ENCODE assay signal across 1 cellular context in genomic region chr16:89217388-89218191, GRCh38.
TF ChIP-seq lines count a peak whose summit lies in the region.

ZNF778 (plus strand) TSS chr16:89217703; CDS start chr16:89221128, 3,425 bp downstream.

TF ChIP-seq in GM12878, 131 proteins besides CTCF, POLR2A, EP300 and RAD21 (continued from another document and continues in another):
- TF ChIP-seq PBX3 (IDR thresholded peaks at IDR 0.05; ENCODE audit: insufficient replicate concordance, low read depth, low read length) (peak; percentile 47), MTA3 (IDR thresholded peaks at IDR 0.05; ENCODE audit: borderline replicate concordance, low read length) (no peak), FOXK2 (IDR thresholded peaks at IDR 0.05) (no peak; the same call in 1 of the 2 replicates), KDM1A (IDR thresholded peaks at IDR 0.05; ENCODE audit: borderline replicate concordance) (no peak), RUNX3 (IDR thresholded peaks at IDR 0.05; ENCODE audit: low read length) (no peak; the same call in 1 of the 2 replicates), SREBF2 (IDR thresholded peaks at IDR 0.05; ENCODE audit: low read length) (0 out of 2 replicates have a peak, but pooled peaks have one; percentile 39), IRF4 (IDR thresholded peaks at IDR 0.05; ENCODE audit: low read depth, low read length) (0 out of 2 replicates have a peak, but pooled peaks have one; percentile 14), ZZZ3 (IDR thresholded peaks at IDR 0.05; ENCODE audit: control insufficient read depth, insufficient read length, low read depth) (no peak), CREB1 (IDR thresholded peaks at IDR 0.05; ENCODE audit: low read depth) (peak; percentile 96), HDGF (IDR thresholded peaks at IDR 0.05) (no peak), GATAD2B (conservative IDR thresholded peaks at IDR 0.05; ENCODE audit: low read depth) (peak; percentile 81), MEF2B (IDR thresholded peaks at IDR 0.05; ENCODE audit: partially characterized antibody, poor library complexity, severe bottlenecking) (no peak), HSF1 (IDR thresholded peaks at IDR 0.05; ENCODE audit: low read depth, low read length) (no peak), ZNF217 (IDR thresholded peaks at IDR 0.05) (no peak), PRDM15 (CRISPR knock-in tag; IDR thresholded peaks at IDR 0.05) (no peak), ZBTB33 (IDR thresholded peaks at IDR 0.05) (no peak), FOXM1 (IDR thresholded peaks at IDR 0.05; ENCODE audit: low read depth, low read length) (no peak), MEF2A (IDR thresholded peaks at IDR 0.05; ENCODE audit: insufficient read depth, low read depth, low read length) (no peak), BMI1 (IDR thresholded peaks at IDR 0.05; ENCODE audit: borderline replicate concordance) (no peak), TAF1 (IDR thresholded peaks at IDR 0.05; ENCODE audit: borderline replicate concordance, low read depth, low read length) (peak; percentile 79; the same call in 1 of the 2 replicates), HDAC2 (IDR thresholded peaks at IDR 0.05) (0 out of 2 replicates have a peak, but pooled peaks have one; percentile 43), BACH1 (IDR thresholded peaks at IDR 0.05; ENCODE audit: borderline replicate concordance) (no peak; the same call in 1 of the 2 replicates), IRF5 (IDR thresholded peaks at IDR 0.05; ENCODE audit: borderline replicate concordance) (no peak), PAX5 (IDR thresholded peaks at IDR 0.05; ENCODE audit: borderline replicate concordance, low read depth, low read length) (no peak), NFIC (IDR thresholded peaks at IDR 0.05; ENCODE audit: low read depth, low read length) (no peak), ASH2L (IDR thresholded peaks at IDR 0.05; ENCODE audit: borderline replicate concordance, low read depth) (peak; percentile 88; the same call in 1 of the 2 replicates), JUNB (IDR thresholded peaks at IDR 0.05) (no peak), EGR1 (IDR thresholded peaks at IDR 0.05; ENCODE audit: borderline replicate concordance in 1 of 2, low read depth in 2 of 2, low read length in 2 of 2) (peak in 1 of 2 experiments; percentile 63; a peak in 1 of 3 replicates), BCL11A (IDR thresholded peaks at IDR 0.05; ENCODE audit: low read depth, low read length) (no peak), TCF12 (IDR thresholded peaks at IDR 0.05; ENCODE audit: low read depth, low read length) (no peak), ZNF207 (IDR thresholded peaks at IDR 0.05; ENCODE audit: borderline replicate concordance) (peak; percentile 57), YY1 (IDR thresholded peaks at IDR 0.05; ENCODE audit: low read depth, low read length) (peak; percentile 50), CREM (IDR thresholded peaks at IDR 0.05; ENCODE audit: low read depth) (peak; percentile 97), CBFB (IDR thresholded peaks at IDR 0.05; ENCODE audit: low read depth) (no peak), SREBF1 (IDR thresholded peaks at IDR 0.05; ENCODE audit: low read length) (no peak), SIX5 (IDR thresholded peaks at IDR 0.05; ENCODE audit: low read depth, low read length, severe bottlenecking) (peak; percentile 47), ZNF592 (IDR thresholded peaks at IDR 0.05) (no peak), ZBTB11 (CRISPR knock-in tag; IDR thresholded peaks at IDR 0.05) (peak; percentile 43; the same call in 1 of the 2 replicates), EZH2 (IDR thresholded peaks at IDR 0.05; ENCODE audit: borderline replicate concordance, control insufficient read depth, low read depth, low read length) (no peak), GABPA (IDR thresholded peaks at IDR 0.05; ENCODE audit: low read depth) (peak; percentile 94), NFXL1 (IDR thresholded peaks at IDR 0.05; ENCODE audit: borderline replicate concordance) (no peak), MAX (IDR thresholded peaks at IDR 0.05; ENCODE audit: low read depth, low read length) (peak; percentile 85)
